In the genomic region with DNA sequence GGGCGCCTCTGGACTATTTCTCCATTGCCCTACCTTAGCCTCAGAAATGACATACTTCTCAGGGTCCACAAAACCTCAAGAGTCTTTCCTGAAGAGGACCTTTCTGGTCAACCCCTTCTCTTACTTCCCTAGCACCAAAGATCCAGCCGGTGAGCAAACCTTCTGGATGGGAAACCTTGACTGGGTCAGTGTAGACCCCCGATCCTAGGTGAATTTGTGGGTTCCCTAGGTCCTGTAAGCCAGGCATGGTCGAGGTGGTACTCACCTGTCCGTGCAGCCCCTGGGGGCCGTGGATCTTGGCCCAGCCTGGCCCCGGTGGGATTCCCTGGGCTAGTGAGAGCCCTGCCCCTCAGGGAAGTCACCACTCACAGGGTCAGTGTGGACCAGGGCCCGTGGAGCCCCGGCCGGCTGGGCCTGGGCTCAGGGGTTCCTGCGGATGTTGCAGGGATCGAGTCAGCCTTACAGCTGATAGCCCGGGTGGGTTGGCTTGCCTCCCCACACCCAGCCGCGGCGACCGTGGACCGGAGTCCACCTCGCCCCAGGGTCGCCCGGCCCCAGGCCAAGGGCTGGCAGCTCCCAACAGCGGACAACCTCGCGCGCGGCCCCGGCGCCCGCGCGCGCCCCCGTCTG, we compare ENCODE assay signal across 8 cellular contexts. TPM values are rescaled to one million over a fixed set of nuclear protein-coding genes. Genes with fewer than 3 reads are reported as not detected.
A peak's percentile ranks its signal among the peaks of the same experiment; 100 is the strongest.
DNase-seq lines count a peak whose midpoint lies in the region; ATAC-seq and TF ChIP-seq lines count a peak whose summit lies in the region.

No MANE protein-coding gene starts in this region.

- peak; percentile 4 to 16 for ATAC-seq in activated CD4-positive, CD25-positive, alpha-beta regulatory T cell treated with anti-CD3 and anti-CD28 coated beads, Interleukin-2, amount 50 U/mL, for 24 hours
- ATAC-seq in HG02970 (IDR thresholded peaks at IDR 0.05; ENCODE audit: low FRiP score, unreplicated experiment) (peak; percentile 49), Right ventricle myocardium superior (ENCODE audit: poor library complexity) (peak; percentile 80)

- H3K4me3 ChIP-seq in retinal pigment epithelial cell (ENCODE audit: low read length) = peak overlapping the region; percentile 87

- no peak for DNase-seq in activated CD4-positive, CD25-positive, alpha-beta regulatory T cell (lab: John Stamatoyannopoulos, UW)
- DNase-seq in Right ventricle myocardium superior (no peak), retinal pigment epithelial cell (ENCODE audit: low read depth) (no peak), putamen (ENCODE audit: low spot score) (no peak), LoVo (ENCODE audit: low spot score) (no peak)

- no peak for TF ChIP-seq CTCF in VCaP (conservative IDR thresholded peaks at IDR 0.05)
- no peak for TF ChIP-seq CTCF in retinal pigment epithelial cell (conservative IDR thresholded peaks at IDR 0.05; ENCODE audit: low read depth, low read length)

- H3K27ac ChIP-seq in VCaP = peak overlapping the region; percentile 95

- intact Hi-C loops in Right ventricle myocardium superior (cut with DNase I) = no loop called here

RNA-seq across cellular contexts. Expression of a gene that starts 0.6 kb away (rescaled TPM):
- 86.3 TPM for total RNA-seq in Right ventricle myocardium superior

RNA-seq across cellular contexts. Expression of a gene that starts 0.7 kb away (rescaled TPM):
- 27.3 TPM for total RNA-seq in Right ventricle myocardium superior

RNA-seq across cellular contexts. Expression of a gene that starts 10.1 kb away (rescaled TPM):
- total RNA-seq in Right ventricle myocardium superior = 25.2 TPM

RNA-seq across cellular contexts. Expression of a gene that starts 16.4 kb away (rescaled TPM):
- total RNA-seq in Right ventricle myocardium superior = 1.4 TPM

RNA-seq across cellular contexts. Expression of a gene that starts 16.4 kb away (rescaled TPM):
- 16.7 TPM for total RNA-seq in Right ventricle myocardium superior

Comparison
In these comparisons a context has a peak if more than half of its experiments do, and no peak if none do; other contexts are left out.
1. ATAC-seq: peak in every context shown above with its lines; median percentile 80 in Right ventricle myocardium superior; 49 in HG02970; 10 in activated CD4-positive, CD25-positive, alpha-beta regulatory T cell treated with anti-CD3 and anti-CD28 coated beads, Interleukin-2, amount 50 U/mL, for 24 hours.